In genomic region chr12:124126950-124127349, GRCh38 we compare ENCODE assay signal across 19 cellular contexts.
DNase-seq lines count a peak whose midpoint lies in the region; ATAC-seq, FAIRE-seq and TF ChIP-seq lines count a peak whose summit lies in the region.
"Had no signal": no experiment of that assay in that cellular context is flagged by ENCODE, and none has a peak within 500 bp of the region (broad histone marks: within the 10 kb centered on the region; RNA-seq: fewer than 3 reads in every experiment).

No MANE protein-coding gene starts in this region.

- H3K9me3 Mint-ChIP-seq in activated CD4-positive, alpha-beta T cell treated with anti-CD3 and anti-CD28 coated beads, Interleukin-2, amount 10 ng/mL, durations not matched to agents 7 days and 5 days = no peaks in the 10 kb centered on the region

- H3K9me3 ChIP-seq in GM12878 (replicated peaks; ENCODE audit: control insufficient read depth, insufficient read depth, low read length) = no peaks in the 10 kb centered on the region

- H4K20me1 ChIP-seq in GM12878 (ENCODE audit: control insufficient read depth, insufficient read depth) = no peaks in the 10 kb centered on the region

- intact Hi-C loops in GM12878 (cut with micrococcal nuclease; ENCODE audit: unreplicated experiment) = loop anchor here (1.0 to 10.0 kb wide), 2 partner anchors 647 to 788 kb away; partner anchors contain the start of gene UBC

- under 1% methylated on average over 8 of the region's 8 CpGs for WGBS in GM12878 (ENCODE audit: insufficient coverage, insufficient replicate concordance, low lambda C conversion rate, missing lambda C conversion rate)

- no peak overlapping the region for H3K27ac Mint-ChIP-seq in activated CD4-positive, alpha-beta T cell treated with anti-CD3 and anti-CD28 coated beads, Interleukin-2, amount 10 ng/mL, durations not matched to agents 7 days and 5 days
- H3K27ac Mint-ChIP-seq: activated CD8-positive, alpha-beta memory T cell treated with anti-CD3 and anti-CD28 coated beads, Interleukin-2, amount 10 ng/mL, durations not matched to agents 7 days and 5 days; naive B cell; T-helper 17 cell had no signal

- H3K36me3 ChIP-seq in GM12878 (ENCODE audit: control insufficient read depth in 2 of 2, insufficient read depth in 2 of 2, low read length in 1 of 2) = no peaks in the 10 kb centered on the region

- H3K4me2 ChIP-seq in GM12878 (ENCODE audit: control insufficient read depth, insufficient read depth) = peak overlapping the region; percentile 34

- SMC1A ChIA-PET in GM12878 (lab: Charles Lee; ENCODE audit: uncharacterized antibody, unreplicated experiment) = interaction anchor here (0.9 to 2.0 kb wide), 2 partner anchors 15 to 20 kb away, joined by 6 read pairs; no protein-coding TSS in a partner anchor

- no peak overlapping the region for H3K9ac ChIP-seq in GM12878 (ENCODE audit: control insufficient read depth, insufficient read depth, low read length)
- H3K9ac ChIP-seq: parathyroid adenoma had no signal

- FAIRE-seq in GM12878 (lab: Jason Lieb, UNC) = no peak
- FAIRE-seq: frontal cortex had no signal

- ATAC-seq in GM19455 (IDR thresholded peaks at IDR 0.05; ENCODE audit: unreplicated experiment) (peak; percentile 58), HG03064 (IDR thresholded peaks at IDR 0.05; ENCODE audit: low read depth, unreplicated experiment) (peak; percentile 41), GM12878 (peak; percentile 71)
- ATAC-seq: activated CD8-positive, alpha-beta memory T cell treated with anti-CD3 and anti-CD28 coated beads, Interleukin-2, amount 10 ng/mL, durations not matched to agents 7 days and 5 days; T-helper 17 cell had no signal

- no peaks in the 10 kb centered on the region for H3K27me3 Mint-ChIP-seq in activated CD4-positive, alpha-beta T cell treated with anti-CD3 and anti-CD28 coated beads, Interleukin-2, amount 10 ng/mL, durations not matched to agents 7 days and 5 days

- H3K4me1 Mint-ChIP-seq in activated CD4-positive, alpha-beta T cell treated with anti-CD3 and anti-CD28 coated beads, Interleukin-2, amount 10 ng/mL, durations not matched to agents 7 days and 5 days = peaks cover 1% of the 10 kb centered on the region
- H3K4me1 Mint-ChIP-seq: naive B cell, T-helper 17 cell had no signal

- BruUV-seq in GM12878 (replicated peaks; lab: Mats Ljungman, UMichigan) = no TSS peak

- TF ChIP-seq POLR2A in GM12878 (IDR thresholded peaks at IDR 0.05; ENCODE audit: low read depth, low read length) = no peak

- H3K4me3 Mint-ChIP-seq in activated CD4-positive, alpha-beta T cell treated with anti-CD3 and anti-CD28 coated beads, Interleukin-2, amount 10 ng/mL, durations not matched to agents 7 days and 5 days = no peak overlapping the region
- H3K4me3 Mint-ChIP-seq: activated CD8-positive, alpha-beta memory T cell treated with anti-CD3 and anti-CD28 coated beads, Interleukin-2, amount 10 ng/mL, durations not matched to agents 7 days and 5 days; T-helper 17 cell had no signal

- no peak overlapping the region for H3K4me3 ChIP-seq in GM12878

- H2AFZ ChIP-seq in GM12878 (ENCODE audit: control insufficient read depth, low read depth, low read length) = no peak overlapping the region; the same call in 1 of the 2 replicates
- H2AFZ ChIP-seq: parathyroid adenoma had no signal

- peak; percentile 64 for DNase-seq in GM13977 (ENCODE audit: low spot score)
- peak; percentile 73 for DNase-seq in GM12878 (ENCODE audit: low read depth, low spot score)
- no peak for DNase-seq in activated gamma-delta T cell (lab: John Stamatoyannopoulos, UW)
- DNase-seq in kidney glomerular epithelial cell (lab: John Stamatoyannopoulos, UW) = no peak
- no peak for DNase-seq in RPMI8226
- DNase-seq in activated CD4-positive, alpha-beta T cell treated with anti-CD3 and anti-CD28 coated beads, Interleukin-2, amount 10 ng/mL, durations not matched to agents 7 days and 5 days = no peak
- DNase-seq: activated CD4-positive, CD25-positive, alpha-beta regulatory T cell; activated CD8-positive, alpha-beta memory T cell treated with anti-CD3 and anti-CD28 coated beads, Interleukin-2, amount 10 ng/mL, durations not matched to agents 7 days and 5 days; activated gamma-delta T cell treated with Interleukin-2 at 50 U/mL for 16 hours; aorta; naive B cell; NCI-H1092; NK-92 treated with Interleukin-12 subunit alpha and Interleukin-12 subunit beta, amount 100 ng/mL, for 24 hours; stimulated activated naive CD4-positive, alpha-beta T cell; T-helper 17 cell had no signal

- CTCF ChIA-PET in GM12878 (lab: Yijun Ruan, JAX) = interaction anchor here (1.1 to 1.5 kb wide), 3 partner anchors 9 to 91 kb away, joined by 3 to 4 read pairs (median 3); no protein-coding TSS in a partner anchor
- CTCF ChIA-PET in activated CD4-positive, alpha-beta T cell treated with anti-CD3 and anti-CD28 coated beads, Interleukin-2, amount 10 ng/mL, durations not matched to agents 7 days and 5 days (lab: Charles Lee) = no interaction called here

- TF ChIP-seq CTCF in GM13977 (IDR thresholded peaks at IDR 0.05; ENCODE audit: extremely low read depth, insufficient read depth, missing control alignments) = no peak
- no peak for TF ChIP-seq CTCF in GM12878 (IDR thresholded peaks at IDR 0.05 in 2 of 3, conservative IDR thresholded peaks at IDR 0.05 in 1 of 3; ENCODE audit: control insufficient read depth in 2 of 3, extremely low read depth in 1 of 3, insufficient read depth in 1 of 3, low read depth in 3 of 3, low read length in 3 of 3)

- in situ Hi-C loops in GM13977 (cut with MboI; ENCODE audit: low pct_unique_long_range_greater_than_20kb, low sequenced_read_pairs, unreplicated experiment) (no loop called here), GM12878 (cut with MboI) (no loop called here)

- POLR2A ChIA-PET in GM12878 (lab: Charles Lee) = no interaction called here
- POLR2A ChIA-PET in activated CD4-positive, alpha-beta T cell treated with anti-CD3 and anti-CD28 coated beads, Interleukin-2, amount 10 ng/mL, durations not matched to agents 7 days and 5 days (lab: Charles Lee) = no interaction called here

- H3K4me1 ChIP-seq in GM12878 (ENCODE audit: control insufficient read depth, insufficient read depth, low read length) = peaks cover 51% of the 10 kb centered on the region
- H3K4me1 ChIP-seq: parathyroid adenoma had no signal

- TF ChIP-seq RAD21 in GM12878 (IDR thresholded peaks at IDR 0.05; ENCODE audit: insufficient read depth, low read depth, low read length) = no peak

- peak; percentile 79 to 89; a peak in 3 of 4 replicates for TF ChIP-seq EP300 in GM12878 (IDR thresholded peaks at IDR 0.05; ENCODE audit: borderline replicate concordance in 1 of 2, control insufficient read depth in 1 of 2, low read depth in 2 of 2, low read length in 2 of 2)

- no peaks in the 10 kb centered on the region for H3K79me2 ChIP-seq in GM12878 (ENCODE audit: control insufficient read depth, insufficient read depth, low read length)
- H3K79me2 ChIP-seq: parathyroid adenoma had no signal

- no peaks in the 10 kb centered on the region for H3K36me3 Mint-ChIP-seq in activated CD4-positive, alpha-beta T cell treated with anti-CD3 and anti-CD28 coated beads, Interleukin-2, amount 10 ng/mL, durations not matched to agents 7 days and 5 days (ENCODE audit: low read depth)
- H3K36me3 Mint-ChIP-seq: activated CD8-positive, alpha-beta memory T cell treated with anti-CD3 and anti-CD28 coated beads, Interleukin-2, amount 10 ng/mL, durations not matched to agents 7 days and 5 days; naive B cell had no signal

- H3K27me3 ChIP-seq in GM12878 (replicated peaks in 1 of 2; ENCODE audit: control insufficient read depth in 2 of 2, insufficient read depth in 2 of 2, low read length in 1 of 2) = no peaks in the 10 kb centered on the region

- RAD21 ChIA-PET in GM12878 (lab: Charles Lee; ENCODE audit: unreplicated experiment) = no interaction called here

- H3K27ac ChIP-seq in GM12878 (ENCODE audit: control insufficient read depth, insufficient read depth) = no peak overlapping the region
- H3K27ac ChIP-seq: parathyroid adenoma had no signal

TF ChIP-seq in GM12878, 131 proteins besides CTCF, POLR2A, EP300 and RAD21 (continues in another document):
- TF ChIP-seq ESRRA (IDR thresholded peaks at IDR 0.05; ENCODE audit: low read length) = no peak
- TF ChIP-seq STAT3 (IDR thresholded peaks at IDR 0.05; ENCODE audit: low read depth, low read length) = 0 out of 2 replicates have a peak, but pooled peaks have one; percentile 69
- TF ChIP-seq RFX5 (IDR thresholded peaks at IDR 0.05; ENCODE audit: low read depth, low read length) = no peak
- TF ChIP-seq PKNOX1 (IDR thresholded peaks at IDR 0.05) = no peak
- no peak for TF ChIP-seq BACH1 (IDR thresholded peaks at IDR 0.05; ENCODE audit: borderline replicate concordance)
- TF ChIP-seq NR2F1 (conservative IDR thresholded peaks at IDR 0.05) = peak; percentile 41; the same call in 1 of the 2 replicates
- no peak for TF ChIP-seq POLR2AphosphoS5 (IDR thresholded peaks at IDR 0.05; ENCODE audit: low read length)
- TF ChIP-seq SREBF2 (IDR thresholded peaks at IDR 0.05; ENCODE audit: low read length) = no peak
- TF ChIP-seq TCF12 (IDR thresholded peaks at IDR 0.05; ENCODE audit: low read depth, low read length) = peak; percentile 98
- TF ChIP-seq E2F4 (IDR thresholded peaks at IDR 0.05; ENCODE audit: low read depth, low read length) = no peak

Comparison
In these comparisons a context has a peak if more than half of its experiments do, and no peak if none do; other contexts are left out.
1. DNase-seq: peak in GM13977 (single experiment) and GM12878 (single experiment); none in activated gamma-delta T cell (single experiment), kidney glomerular epithelial cell (single experiment), RPMI8226 (single experiment) and activated CD4-positive, alpha-beta T cell treated with anti-CD3 and anti-CD28 coated beads, Interleukin-2, amount 10 ng/mL, durations not matched to agents 7 days and 5 days (single experiment).
2. Peak in every context shown above with its lines, with median percentiles within 50 percentile points of each other: ATAC-seq.